ENCODE assay signal across 8 cellular contexts in the genomic region with DNA sequence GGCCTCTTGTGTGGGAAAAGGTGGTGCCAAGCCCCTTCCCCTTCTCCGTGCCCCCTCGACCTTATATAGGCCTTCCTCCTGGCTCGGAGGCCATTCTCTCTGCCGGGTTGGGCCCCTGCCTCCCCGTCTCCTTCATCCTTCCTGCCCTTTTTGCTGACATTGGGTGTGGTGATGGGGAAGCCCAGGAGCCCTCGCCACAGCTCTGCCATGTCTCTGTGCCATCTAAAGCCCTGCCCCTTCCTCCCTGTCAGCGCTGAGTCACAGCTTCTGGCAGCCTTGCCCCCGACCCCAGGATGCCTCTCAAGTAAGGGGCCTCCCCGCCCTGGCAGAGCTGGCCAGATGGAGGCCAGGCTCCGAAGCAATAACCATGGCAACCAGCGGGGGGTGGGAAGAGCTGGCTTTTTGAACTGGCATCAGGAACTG. TPM values are rescaled to one million over a fixed set of nuclear protein-coding genes. Genes with fewer than 3 reads are reported as not detected.
DNase-seq lines count a peak whose midpoint lies in the region; ATAC-seq and TF ChIP-seq lines count a peak whose summit lies in the region.

No MANE protein-coding gene starts in this region.

- CTCF ChIA-PET in WTC11 (lab: Charles Lee) = interaction anchor here (1.0 to 2.7 kb wide), 7 partner anchors 8 to 90 kb away, joined by 3 to 18 read pairs (median 3); no protein-coding TSS in a partner anchor

- H3K36me3 Mint-ChIP-seq in WTC11 = peaks cover 40% of the 10 kb centered on the region

- H3K4me3 Mint-ChIP-seq in WTC11 = no peak overlapping the region

- no peaks in the 10 kb centered on the region for H3K27me3 Mint-ChIP-seq in WTC11 (ENCODE audit: low read depth)

- POLR2A ChIA-PET in WTC11 (lab: Charles Lee) = interaction anchor here (1.8 kb wide), 1 partner anchor 16 kb away, joined by 8 read pairs; no protein-coding TSS in a partner anchor

- peak overlapping the region; percentile 28 for H3K27ac ChIP-seq in KOPT-K1 (ENCODE audit: low read depth, low read length, poor library complexity, severe bottlenecking)

- DNase-seq in NCI-H345 (lab: John Stamatoyannopoulos, UW) = peak; percentile 38
- DNase-seq in NCI-H345 treated with DMSO at 0.1 percent for 48 hours (lab: John Stamatoyannopoulos, UW; ENCODE audit: unreplicated experiment) = no peak
- DNase-seq in WTC11 (ENCODE audit: low spot score) = peak; percentile 49
- DNase-seq in brain pericyte (ENCODE audit: low read depth, low spot score) = peak; percentile 66
- DNase-seq in left kidney (ENCODE audit: low read depth, low spot score) = peak; percentile 71
- peak; percentile 58 for DNase-seq in stimulated activated CD8-positive, alpha-beta memory T cell treated with anti-CD3 and anti-CD28 coated beads, Interleukin-15, amount 100 ng/mL, for 1 hour (ENCODE audit: low read depth)

- H3K9me3 Mint-ChIP-seq in WTC11 = peaks cover 4% of the 10 kb centered on the region

- peak; percentile 62 for ATAC-seq in WTC11
- no peak for ATAC-seq in HG03139 (IDR thresholded peaks at IDR 0.05; ENCODE audit: unreplicated experiment)

- TF ChIP-seq CTCF in WTC11 (IDR thresholded peaks at IDR 0.05) = no peak

- no peaks in the 10 kb centered on the region for H3K9me3 ChIP-seq in KOPT-K1 (ENCODE audit: insufficient read depth, low read length, poor library complexity, severe bottlenecking)

- H3K36me3 ChIP-seq in KOPT-K1 (ENCODE audit: insufficient read depth, low read length) = peaks cover 81% of the 10 kb centered on the region

- H3K4me1 Mint-ChIP-seq in WTC11 = peaks cover 3% of the 10 kb centered on the region; the same call in 1 of the 2 replicates

- 0 out of 2 replicates have a peak overlapping the region, but pooled peaks have one; percentile 88 for H3K27ac Mint-ChIP-seq in WTC11

TF ChIP-seq in WTC11, 78 proteins besides CTCF, POLR2A, EP300 and RAD21:
- TF ChIP-seq, protein P1, sequence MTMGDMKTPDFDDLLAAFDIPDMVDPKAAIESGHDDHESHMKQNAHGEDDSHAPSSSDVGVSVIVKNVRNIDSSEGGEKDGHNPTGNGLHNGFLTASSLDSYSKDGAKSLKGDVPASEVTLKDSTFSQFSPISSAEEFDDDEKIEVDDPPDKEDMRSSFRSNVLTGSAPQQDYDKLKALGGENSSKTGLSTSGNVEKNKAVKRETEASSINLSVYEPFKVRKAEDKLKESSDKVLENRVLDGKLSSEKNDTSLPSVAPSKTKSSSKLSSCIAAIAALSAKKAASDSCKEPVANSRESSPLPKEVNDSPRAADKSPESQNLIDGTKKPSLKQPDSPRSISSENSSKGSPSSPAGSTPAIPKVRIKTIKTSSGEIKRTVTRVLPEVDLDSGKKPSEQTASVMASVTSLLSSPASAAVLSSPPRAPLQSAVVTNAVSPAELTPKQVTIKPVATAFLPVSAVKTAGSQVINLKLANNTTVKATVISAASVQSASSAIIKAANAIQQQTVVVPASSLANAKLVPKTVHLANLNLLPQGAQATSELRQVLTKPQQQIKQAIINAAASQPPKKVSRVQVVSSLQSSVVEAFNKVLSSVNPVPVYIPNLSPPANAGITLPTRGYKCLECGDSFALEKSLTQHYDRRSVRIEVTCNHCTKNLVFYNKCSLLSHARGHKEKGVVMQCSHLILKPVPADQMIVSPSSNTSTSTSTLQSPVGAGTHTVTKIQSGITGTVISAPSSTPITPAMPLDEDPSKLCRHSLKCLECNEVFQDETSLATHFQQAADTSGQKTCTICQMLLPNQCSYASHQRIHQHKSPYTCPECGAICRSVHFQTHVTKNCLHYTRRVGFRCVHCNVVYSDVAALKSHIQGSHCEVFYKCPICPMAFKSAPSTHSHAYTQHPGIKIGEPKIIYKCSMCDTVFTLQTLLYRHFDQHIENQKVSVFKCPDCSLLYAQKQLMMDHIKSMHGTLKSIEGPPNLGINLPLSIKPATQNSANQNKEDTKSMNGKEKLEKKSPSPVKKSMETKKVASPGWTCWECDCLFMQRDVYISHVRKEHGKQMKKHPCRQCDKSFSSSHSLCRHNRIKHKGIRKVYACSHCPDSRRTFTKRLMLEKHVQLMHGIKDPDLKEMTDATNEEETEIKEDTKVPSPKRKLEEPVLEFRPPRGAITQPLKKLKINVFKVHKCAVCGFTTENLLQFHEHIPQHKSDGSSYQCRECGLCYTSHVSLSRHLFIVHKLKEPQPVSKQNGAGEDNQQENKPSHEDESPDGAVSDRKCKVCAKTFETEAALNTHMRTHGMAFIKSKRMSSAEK (CRISPR knock-in tag; IDR thresholded peaks at IDR 0.05; ENCODE audit: borderline replicate concordance) = no peak
- no peak for TF ChIP-seq MXD4 (CRISPR knock-in tag; IDR thresholded peaks at IDR 0.05; ENCODE audit: borderline replicate concordance)
- TF ChIP-seq, protein P2, sequence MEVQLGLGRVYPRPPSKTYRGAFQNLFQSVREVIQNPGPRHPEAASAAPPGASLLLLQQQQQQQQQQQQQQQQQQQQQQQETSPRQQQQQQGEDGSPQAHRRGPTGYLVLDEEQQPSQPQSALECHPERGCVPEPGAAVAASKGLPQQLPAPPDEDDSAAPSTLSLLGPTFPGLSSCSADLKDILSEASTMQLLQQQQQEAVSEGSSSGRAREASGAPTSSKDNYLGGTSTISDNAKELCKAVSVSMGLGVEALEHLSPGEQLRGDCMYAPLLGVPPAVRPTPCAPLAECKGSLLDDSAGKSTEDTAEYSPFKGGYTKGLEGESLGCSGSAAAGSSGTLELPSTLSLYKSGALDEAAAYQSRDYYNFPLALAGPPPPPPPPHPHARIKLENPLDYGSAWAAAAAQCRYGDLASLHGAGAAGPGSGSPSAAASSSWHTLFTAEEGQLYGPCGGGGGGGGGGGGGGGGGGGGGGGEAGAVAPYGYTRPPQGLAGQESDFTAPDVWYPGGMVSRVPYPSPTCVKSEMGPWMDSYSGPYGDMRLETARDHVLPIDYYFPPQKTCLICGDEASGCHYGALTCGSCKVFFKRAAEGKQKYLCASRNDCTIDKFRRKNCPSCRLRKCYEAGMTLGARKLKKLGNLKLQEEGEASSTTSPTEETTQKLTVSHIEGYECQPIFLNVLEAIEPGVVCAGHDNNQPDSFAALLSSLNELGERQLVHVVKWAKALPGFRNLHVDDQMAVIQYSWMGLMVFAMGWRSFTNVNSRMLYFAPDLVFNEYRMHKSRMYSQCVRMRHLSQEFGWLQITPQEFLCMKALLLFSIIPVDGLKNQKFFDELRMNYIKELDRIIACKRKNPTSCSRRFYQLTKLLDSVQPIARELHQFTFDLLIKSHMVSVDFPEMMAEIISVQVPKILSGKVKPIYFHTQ (CRISPR knock-in tag; IDR thresholded peaks at IDR 0.05) = no peak
- TF ChIP-seq GABPB1 (CRISPR knock-in tag; IDR thresholded peaks at IDR 0.05) = no peak
- TF ChIP-seq ZNF219 (CRISPR knock-in tag; IDR thresholded peaks at IDR 0.05; ENCODE audit: borderline replicate concordance) = no peak
- TF ChIP-seq, protein P3, sequence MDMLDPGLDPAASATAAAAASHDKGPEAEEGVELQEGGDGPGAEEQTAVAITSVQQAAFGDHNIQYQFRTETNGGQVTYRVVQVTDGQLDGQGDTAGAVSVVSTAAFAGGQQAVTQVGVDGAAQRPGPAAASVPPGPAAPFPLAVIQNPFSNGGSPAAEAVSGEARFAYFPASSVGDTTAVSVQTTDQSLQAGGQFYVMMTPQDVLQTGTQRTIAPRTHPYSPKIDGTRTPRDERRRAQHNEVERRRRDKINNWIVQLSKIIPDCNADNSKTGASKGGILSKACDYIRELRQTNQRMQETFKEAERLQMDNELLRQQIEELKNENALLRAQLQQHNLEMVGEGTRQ (CRISPR knock-in tag; IDR thresholded peaks at IDR 0.05) = no peak
- no peak for TF ChIP-seq KAT7 (CRISPR knock-in tag; IDR thresholded peaks at IDR 0.05; ENCODE audit: borderline replicate concordance)
- no peak for TF ChIP-seq TP53 (CRISPR knock-in tag; IDR thresholded peaks at IDR 0.05)
- no peak for TF ChIP-seq ZBTB21 (CRISPR knock-in tag; IDR thresholded peaks at IDR 0.05; ENCODE audit: borderline replicate concordance)

RNA-seq across cellular contexts. Expression of a gene that starts 30.4 kb away (rescaled TPM):
- 39.4 to 46.2 TPM (median 40.8 TPM) in 3 replicates for total RNA-seq in WTC11 (2021)
